ENCODE assay signal across 10 cellular contexts in genomic region chr2:235936493-235936892, GRCh38.
DNase-seq lines count a peak whose midpoint lies in the region; ATAC-seq, FAIRE-seq and TF ChIP-seq lines count a peak whose summit lies in the region.
"Had no signal": no experiment of that assay in that cellular context is flagged by ENCODE, and none has a peak within 500 bp of the region (broad histone marks: within the 10 kb centered on the region; RNA-seq: fewer than 3 reads in every experiment).

No MANE protein-coding gene starts in this region.

- TF ChIP-seq POLR2A in H54 (IDR thresholded peaks at IDR 0.05; ENCODE audit: low read depth, low read length): no peak

- no TSS peak for BruUV-seq in MCF 10A (replicated peaks; lab: Mats Ljungman, UMichigan)

- POLR2A ChIA-PET in MCF 10A (lab: Yijun Ruan, JAX): no interaction called here

- peaks cover 20% of the 10 kb centered on the region for H3K36me3 Mint-ChIP-seq in MCF 10A (ENCODE audit: insufficient read depth, unreplicated experiment)
- H3K36me3 Mint-ChIP-seq in mesothelial cell of epicardium: peaks cover 40% of the 10 kb centered on the region

- peak; percentile 31 for TF ChIP-seq RAD21 in Ishikawa (IDR thresholded peaks at IDR 0.05; ENCODE audit: low read depth)

- H3K9me3 Mint-ChIP-seq in MCF 10A (ENCODE audit: unreplicated experiment) (no peaks in the 10 kb centered on the region), mesothelial cell of epicardium (peaks cover 6% of the 10 kb centered on the region)

- no peak overlapping the region for H3K4me3 Mint-ChIP-seq in MCF 10A (ENCODE audit: unreplicated experiment)
- H3K4me3 Mint-ChIP-seq in mesothelial cell of epicardium: no peak overlapping the region

- TF ChIP-seq CTCF in MCF 10A (IDR thresholded peaks at IDR 0.05; ENCODE audit: unreplicated experiment): peak; percentile 34
- TF ChIP-seq CTCF in mesothelial cell of epicardium (IDR thresholded peaks at IDR 0.05; ENCODE audit: unreplicated experiment): peak; percentile 69

- H3K27ac Mint-ChIP-seq in MCF 10A (ENCODE audit: low read depth, unreplicated experiment) (no peak overlapping the region), mesothelial cell of epicardium (no peak overlapping the region)

- intact Hi-C loops in MCF 10A (cut with micrococcal nuclease): no loop called here

- peak; percentile 41 for DNase-seq in DMS 273 (lab: John Stamatoyannopoulos, UW; ENCODE audit: unreplicated experiment)
- DNase-seq in DMS 273 treated with DMSO at 0.1 percent for 48 hours (lab: John Stamatoyannopoulos, UW): no peak
- DNase-seq in MCF 10A (ENCODE audit: unreplicated experiment): peak; percentile 43
- DNase-seq in mesothelial cell of epicardium (ENCODE audit: low spot score in 2 of 2, unreplicated experiment in 2 of 2): no peak
- DNase-seq in H54 (ENCODE audit: insufficient read length, low spot score): no peak

- peaks cover 17% of the 10 kb centered on the region for H3K4me1 Mint-ChIP-seq in MCF 10A (ENCODE audit: insufficient read depth, unreplicated experiment)
- peaks cover 31% of the 10 kb centered on the region for H3K4me1 Mint-ChIP-seq in mesothelial cell of epicardium

- FAIRE-seq in H54 (lab: Jason Lieb, UNC): no peak
- FAIRE-seq: A204.1, colon had no signal

- H3K27me3 Mint-ChIP-seq in MCF 10A (ENCODE audit: insufficient read depth, unreplicated experiment): no peaks in the 10 kb centered on the region
- H3K27me3 Mint-ChIP-seq in mesothelial cell of epicardium (ENCODE audit: low read depth): no peaks in the 10 kb centered on the region

- CTCF ChIA-PET in MCF 10A (lab: Yijun Ruan, JAX): interaction anchor here (0.6 to 1.5 kb wide), 9 partner anchors 9 to 1806 kb away, joined by 3 to 10 read pairs (median 3); no protein-coding TSS in a partner anchor

- no peak for TF ChIP-seq EP300 in Ishikawa (IDR thresholded peaks at IDR 0.05; ENCODE audit: borderline replicate concordance)

- no peak for ATAC-seq in HG02763 (IDR thresholded peaks at IDR 0.05; ENCODE audit: unreplicated experiment)
- no peak for ATAC-seq in HG03520 (IDR thresholded peaks at IDR 0.05; ENCODE audit: unreplicated experiment)

TF ChIP-seq in Ishikawa, 13 proteins besides CTCF, POLR2A, EP300 and RAD21:
- no peak for TF ChIP-seq YY1 (IDR thresholded peaks at IDR 0.05; ENCODE audit: low read depth)
- TF ChIP-seq, protein P1, sequence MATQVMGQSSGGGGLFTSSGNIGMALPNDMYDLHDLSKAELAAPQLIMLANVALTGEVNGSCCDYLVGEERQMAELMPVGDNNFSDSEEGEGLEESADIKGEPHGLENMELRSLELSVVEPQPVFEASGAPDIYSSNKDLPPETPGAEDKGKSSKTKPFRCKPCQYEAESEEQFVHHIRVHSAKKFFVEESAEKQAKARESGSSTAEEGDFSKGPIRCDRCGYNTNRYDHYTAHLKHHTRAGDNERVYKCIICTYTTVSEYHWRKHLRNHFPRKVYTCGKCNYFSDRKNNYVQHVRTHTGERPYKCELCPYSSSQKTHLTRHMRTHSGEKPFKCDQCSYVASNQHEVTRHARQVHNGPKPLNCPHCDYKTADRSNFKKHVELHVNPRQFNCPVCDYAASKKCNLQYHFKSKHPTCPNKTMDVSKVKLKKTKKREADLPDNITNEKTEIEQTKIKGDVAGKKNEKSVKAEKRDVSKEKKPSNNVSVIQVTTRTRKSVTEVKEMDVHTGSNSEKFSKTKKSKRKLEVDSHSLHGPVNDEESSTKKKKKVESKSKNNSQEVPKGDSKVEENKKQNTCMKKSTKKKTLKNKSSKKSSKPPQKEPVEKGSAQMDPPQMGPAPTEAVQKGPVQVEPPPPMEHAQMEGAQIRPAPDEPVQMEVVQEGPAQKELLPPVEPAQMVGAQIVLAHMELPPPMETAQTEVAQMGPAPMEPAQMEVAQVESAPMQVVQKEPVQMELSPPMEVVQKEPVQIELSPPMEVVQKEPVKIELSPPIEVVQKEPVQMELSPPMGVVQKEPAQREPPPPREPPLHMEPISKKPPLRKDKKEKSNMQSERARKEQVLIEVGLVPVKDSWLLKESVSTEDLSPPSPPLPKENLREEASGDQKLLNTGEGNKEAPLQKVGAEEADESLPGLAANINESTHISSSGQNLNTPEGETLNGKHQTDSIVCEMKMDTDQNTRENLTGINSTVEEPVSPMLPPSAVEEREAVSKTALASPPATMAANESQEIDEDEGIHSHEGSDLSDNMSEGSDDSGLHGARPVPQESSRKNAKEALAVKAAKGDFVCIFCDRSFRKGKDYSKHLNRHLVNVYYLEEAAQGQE (IDR thresholded peaks at IDR 0.05; ENCODE audit: low read depth): no peak
- TF ChIP-seq CEBPB (IDR thresholded peaks at IDR 0.05): no peak
- TF ChIP-seq FOXM1 (IDR thresholded peaks at IDR 0.05; ENCODE audit: borderline replicate concordance, low read depth): no peak
- no peak for TF ChIP-seq CREB1 (IDR thresholded peaks at IDR 0.05; ENCODE audit: low read depth)
- no peak for TF ChIP-seq EGR1 (IDR thresholded peaks at IDR 0.05)
- no peak for TF ChIP-seq NFIC (IDR thresholded peaks at IDR 0.05)
- no peak for TF ChIP-seq TCF12 (IDR thresholded peaks at IDR 0.05; ENCODE audit: low read depth)
- TF ChIP-seq ZBTB7A (IDR thresholded peaks at IDR 0.05; ENCODE audit: low read depth): no peak
- no peak for TF ChIP-seq MAX (IDR thresholded peaks at IDR 0.05)
- TF ChIP-seq TAF1 (IDR thresholded peaks at IDR 0.05; ENCODE audit: low read depth): no peak
- no peak for TF ChIP-seq USF1 (IDR thresholded peaks at IDR 0.05)
- TF ChIP-seq TEAD4 (IDR thresholded peaks at IDR 0.05): no peak

Comparison
In these comparisons a context has a peak if more than half of its experiments do, and no peak if none do; other contexts are left out.
1. DNase-seq: peak in DMS 273 (single experiment) and MCF 10A (single experiment); none in DMS 273 treated with DMSO at 0.1 percent for 48 hours (single experiment), mesothelial cell of epicardium (0 of 2) and H54 (single experiment).